In genomic region chr7:156918642-156919041, GRCh38 we compare ENCODE assay signal across 17 cellular contexts. TPM values are rescaled to one million over a fixed set of nuclear protein-coding genes. Genes with fewer than 3 reads are reported as not detected.
DNase-seq lines count a peak whose midpoint lies in the region; ATAC-seq and TF ChIP-seq lines count a peak whose summit lies in the region.
"Had no signal": no experiment of that assay in that cellular context is flagged by ENCODE, and none has a peak within 500 bp of the region (broad histone marks: within the 10 kb centered on the region; RNA-seq: fewer than 3 reads in every experiment).

No MANE protein-coding gene starts in this region.

- no peaks in the 10 kb centered on the region for H3K4me1 ChIP-seq in GM23248 (ENCODE audit: insufficient read depth)
- H3K4me1 ChIP-seq: right atrium auricular region, tibial nerve had no signal

- no peak overlapping the region for H3K27ac ChIP-seq in GM23248
- H3K27ac ChIP-seq: right atrium auricular region, tibial nerve had no signal

- no peak overlapping the region for H3K4me3 ChIP-seq in GM23248
- H3K4me3 ChIP-seq: K562, right atrium auricular region, tibial nerve had no signal

- ATAC-seq in GM18508 (IDR thresholded peaks at IDR 0.05; ENCODE audit: insufficient read depth, unreplicated experiment): peak; percentile 44
- peak; percentile 55 for ATAC-seq in GM18873 (IDR thresholded peaks at IDR 0.05; ENCODE audit: low FRiP score, unreplicated experiment)
- peak; percentile 46 for ATAC-seq in HG02642 (IDR thresholded peaks at IDR 0.05; ENCODE audit: poor library complexity, unreplicated experiment)
- peak; percentile 42 for ATAC-seq in HG03378 (IDR thresholded peaks at IDR 0.05; ENCODE audit: unreplicated experiment)
- ATAC-seq: effector memory CD8-positive, alpha-beta T cell had no signal

- in situ Hi-C loops in GM13976 (cut with MboI; ENCODE audit: low sequenced_read_pairs, unreplicated experiment) (no loop called here), GM23248 (cut with MboI) (no loop called here)

- no peaks in the 10 kb centered on the region for H3K79me2 ChIP-seq in GM23248 (ENCODE audit: insufficient read depth)

- DNase-seq in RPMI8226: no peak
- no peak for DNase-seq in stimulated activated CD4-positive, alpha-beta T cell treated with anti-CD3 and anti-CD28 coated beads, Interleukin-1b, Interleukin-23, amount 100 ng/mL, for 48 hours
- no peak for DNase-seq in GM13976 (ENCODE audit: low spot score)
- DNase-seq in GM23248: no peak
- DNase-seq: effector memory CD8-positive, alpha-beta T cell; HFFc6; midbrain; NCI-H1092 treated with DMSO at 0.1 percent for 48 hours; NCI-H226; stimulated activated CD4-positive, alpha-beta T cell treated with anti-CD3 and anti-CD28 coated beads, Interleukin-2, amount 100 ng/mL, for 48 hours had no signal

- H3K9ac ChIP-seq in GM23248: no peak overlapping the region

- no peak overlapping the region for H2AFZ ChIP-seq in GM23248

- no peaks in the 10 kb centered on the region for H4K20me1 ChIP-seq in GM23248 (ENCODE audit: insufficient read depth)

- TF ChIP-seq CTCF in GM13976 (IDR thresholded peaks at IDR 0.05; ENCODE audit: borderline replicate concordance, control extremely low read depth, extremely low read depth, insufficient read depth, missing control alignments): no peak

- H3K9me3 ChIP-seq in GM23248 (ENCODE audit: low read depth): no peaks in the 10 kb centered on the region
- H3K9me3 ChIP-seq: right atrium auricular region had no signal

- H3K9me2 ChIP-seq in GM23248 (ENCODE audit: insufficient read depth): no peaks in the 10 kb centered on the region

- no peaks in the 10 kb centered on the region for H3F3A ChIP-seq in GM23248 (ENCODE audit: insufficient read depth)

- peaks cover 18% of the 10 kb centered on the region for H3K27me3 ChIP-seq in GM23248 (replicated peaks; ENCODE audit: insufficient read depth)
- H3K27me3 ChIP-seq: right atrium auricular region had no signal

- H3K4me2 ChIP-seq in GM23248 (ENCODE audit: unreplicated experiment): no peak overlapping the region

- no peaks in the 10 kb centered on the region for H3K36me3 ChIP-seq in GM23248 (ENCODE audit: low read depth)
- H3K36me3 ChIP-seq: right atrium auricular region, tibial nerve had no signal

- WGBS in GM23248 (ENCODE audit: low coverage in 1 of 2, low lambda C conversion rate in 2 of 2, missing lambda C conversion rate in 2 of 2), 2 experiments: 0% methylated on average over 1 of the region's 1 CpG

RNA-seq across cellular contexts. Expression of gene LMBR1, which starts 25.7 kb away (rescaled TPM):
- total RNA-seq in GM23248 (2014; rRNA removed; shearing (Covaris generic)): 24.5 and 26.7 TPM in 2 replicates
- 21.8 and 22.6 TPM in 2 replicates for polyA plus RNA-seq in GM23248 (2016; fragmentation: Nextera tagmentation; extraction: Ambion mirVana)

RNA-seq across cellular contexts. Expression of gene NOM1, which starts 30.9 kb away (rescaled TPM):
- total RNA-seq in GM23248 (2014; rRNA removed; shearing (Covaris generic)): 13.7 and 17.9 TPM in 2 replicates
- polyA plus RNA-seq in GM23248 (2016; fragmentation: Nextera tagmentation; extraction: Ambion mirVana): 9.2 TPM in 2 replicates
